In genomic region chr6:68967549-68968300, GRCh38 we compare ENCODE assay signal across 8 cellular contexts.
DNase-seq lines count a peak whose midpoint lies in the region; ATAC-seq, FAIRE-seq and TF ChIP-seq lines count a peak whose summit lies in the region.

No MANE protein-coding gene starts in this region.

- FAIRE-seq in pancreas (lab: Jason Lieb, UNC): peak; percentile 69

- H3K4me2 ChIP-seq in OCI-LY1 (ENCODE audit: low read length): no peak overlapping the region

- intact Hi-C loops in pancreas (cut with DNase I): no loop called here

- 0 out of 2 replicates have a peak overlapping the region, but pooled peaks have one; percentile 15 for H2AFZ ChIP-seq in OCI-LY1 (ENCODE audit: low read length)

- no peak overlapping the region for H3K9ac ChIP-seq in OCI-LY1 (ENCODE audit: low read length)

- H3K4me3 Mint-ChIP-seq in activated T-cell treated with anti-CD3 and anti-CD28 coated beads, Interleukin-2, amount 50 U/mL, for 72 hours: peak overlapping the region in 1 of 2 donors; percentile 16

- no peaks in the 10 kb centered on the region for H3K36me3 Mint-ChIP-seq in activated T-cell treated with anti-CD3 and anti-CD28 coated beads, Interleukin-2, amount 50 U/mL, for 72 hours (ENCODE audit: insufficient read depth in 2 of 2)

- H3F3A ChIP-seq in OCI-LY1 (ENCODE audit: insufficient read depth, low read length): no peaks in the 10 kb centered on the region

- DNase-seq in DMS53 treated with DMSO at 0.1 percent for 48 hours (lab: John Stamatoyannopoulos, UW; ENCODE audit: unreplicated experiment): peak; percentile 78
- peak; percentile 55 to 67 for DNase-seq in activated T-cell treated with anti-CD3 and anti-CD28 coated beads, Interleukin-2, amount 50 U/mL, for 72 hours
- peak; percentile 35 for DNase-seq in foreskin melanocyte
- peak in 5 of 6 donors; percentile 26 to 65 (median 42) for DNase-seq in pancreas
- no peak for DNase-seq in mesenteric fat pad (ENCODE audit: low spot score)

- no peak overlapping the region for H3K27ac Mint-ChIP-seq in activated T-cell treated with anti-CD3 and anti-CD28 coated beads, Interleukin-2, amount 50 U/mL, for 72 hours

- ATAC-seq in GM19467 (IDR thresholded peaks at IDR 0.05; ENCODE audit: unreplicated experiment) (peak; percentile 90), HG03565 (IDR thresholded peaks at IDR 0.05; ENCODE audit: unreplicated experiment) (peak; percentile 84), pancreas (peak; percentile 64 to 97 (median 90))
- ATAC-seq in activated T-cell treated with anti-CD3 and anti-CD28 coated beads, Interleukin-2, amount 50 U/mL, for 72 hours (replicated peaks in 1 of 2): peak; percentile 36 to 58

- H3K27me3 ChIP-seq in OCI-LY1 (ENCODE audit: insufficient read depth, low read length) (0 out of 2 replicates have a peak, but pooled peaks cover 4% of the 10 kb centered on the region), pancreas (no peaks in the 10 kb centered on the region)

- H4K20me1 ChIP-seq in OCI-LY1 (ENCODE audit: insufficient read depth, low read length): no peaks in the 10 kb centered on the region

- H3K4me1 ChIP-seq in OCI-LY1 (ENCODE audit: insufficient read depth, low read length, severe bottlenecking) (peaks cover 6% of the 10 kb centered on the region), pancreas (no peaks in the 10 kb centered on the region)

- H3K4me3 ChIP-seq in OCI-LY1 (ENCODE audit: low read depth, low read length, poor library complexity, severe bottlenecking): no peak overlapping the region
- no peak overlapping the region for H3K4me3 ChIP-seq in pancreas

- 33 to 35% methylated on average over 11 of the region's 11 CpGs for WGBS in pancreas, 2 donors

- H3K36me3 ChIP-seq in OCI-LY1 (ENCODE audit: insufficient read depth, low read length) (no peaks in the 10 kb centered on the region), pancreas (no peaks in the 10 kb centered on the region)

- H3K27me3 Mint-ChIP-seq in activated T-cell treated with anti-CD3 and anti-CD28 coated beads, Interleukin-2, amount 50 U/mL, for 72 hours (ENCODE audit: low read depth): no peaks in the 10 kb centered on the region

- H3K4me1 Mint-ChIP-seq in activated T-cell treated with anti-CD3 and anti-CD28 coated beads, Interleukin-2, amount 50 U/mL, for 72 hours (ENCODE audit: low read depth): peaks cover 9% of the 10 kb centered on the region

- H3K27ac ChIP-seq in OCI-LY1 (ENCODE audit: low read depth, low read length, poor library complexity, severe bottlenecking): no peak overlapping the region
- H3K27ac ChIP-seq in pancreas: no peak overlapping the region

- no peaks in the 10 kb centered on the region for H3K79me2 ChIP-seq in OCI-LY1 (ENCODE audit: insufficient read depth, low read length)

- H3K9me3 ChIP-seq in OCI-LY1 (ENCODE audit: low read length) (no peaks in the 10 kb centered on the region), pancreas (no peaks in the 10 kb centered on the region)

- H3K9me3 Mint-ChIP-seq in activated T-cell treated with anti-CD3 and anti-CD28 coated beads, Interleukin-2, amount 50 U/mL, for 72 hours: no peaks in the 10 kb centered on the region

- peak; percentile 87 for TF ChIP-seq CTCF in OCI-LY1 (IDR thresholded peaks at IDR 0.05; ENCODE audit: low read length)
- TF ChIP-seq CTCF in pancreas (IDR thresholded peaks at IDR 0.05): peak; percentile 68 to 92 (median 84)

- H3K9me2 ChIP-seq in OCI-LY1 (ENCODE audit: low read depth, low read length): no peaks in the 10 kb centered on the region
